9 cellular contexts compared by ENCODE assay signal in the genomic region with DNA sequence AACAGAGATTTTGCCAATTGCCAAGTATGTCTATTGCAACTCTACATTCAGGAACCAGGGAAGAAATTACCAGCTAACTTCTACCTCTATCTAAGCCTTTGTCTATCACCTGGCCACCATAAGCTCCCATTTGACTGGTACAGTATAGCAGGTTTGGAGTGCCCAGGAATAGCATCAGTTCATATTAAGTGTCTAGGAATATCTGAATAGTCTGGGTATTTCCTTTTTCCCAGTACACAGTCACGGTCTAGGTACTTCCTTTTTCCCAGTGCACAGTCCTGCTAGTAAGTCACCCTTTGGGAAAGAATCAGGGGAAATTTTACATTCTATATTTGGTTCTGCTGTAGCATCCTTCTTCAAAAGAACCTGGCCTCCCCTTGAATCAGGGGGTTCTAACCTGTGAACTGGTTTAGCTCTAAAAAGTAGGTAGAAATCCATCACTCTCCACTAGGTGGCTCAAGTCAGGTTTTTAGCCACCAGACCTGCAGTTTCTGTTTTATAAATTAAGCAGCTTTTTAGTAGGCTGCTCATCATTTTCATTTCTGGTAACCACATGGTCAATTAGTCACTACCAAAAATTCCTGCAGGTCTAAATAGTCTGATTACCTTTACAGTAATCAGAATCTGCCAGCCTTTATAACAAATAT. TPM values are rescaled to one million over a fixed set of nuclear protein-coding genes. Genes with fewer than 3 reads are reported as not detected.
DNase-seq lines count a peak whose midpoint lies in the region; ATAC-seq and TF ChIP-seq lines count a peak whose summit lies in the region.
"Had no signal": no experiment of that assay in that cellular context is flagged by ENCODE, and none has a peak within 500 bp of the region (broad histone marks: within the 10 kb centered on the region; RNA-seq: fewer than 3 reads in every experiment).

No MANE protein-coding gene starts in this region.

- H3K4me1 Mint-ChIP-seq in naive B cell = peaks cover 4 to 5% (median 5%) of the 10 kb centered on the region in 3 donors

- TF ChIP-seq POLR2A in gastrocnemius medialis (IDR thresholded peaks at IDR 0.05) = no peak

- H3K27me3 Mint-ChIP-seq in naive B cell = no peaks in the 10 kb centered on the region

- intact Hi-C loops in ascending aorta (cut with DNase I) (no loop called here), gastrocnemius medialis (cut with DNase I; ENCODE audit: low total_unique reads) (no loop called here)

- peak overlapping the region in 1 of 6 donors; percentile 21 for H3K27ac Mint-ChIP-seq in naive B cell

- H3K27ac ChIP-seq in ascending aorta (no peak overlapping the region), gastrocnemius medialis (no peak overlapping the region)

- H3K9me3 Mint-ChIP-seq in naive B cell = no peaks in the 10 kb centered on the region

- DNase-seq in ACHN (peak; percentile 54), EL (peak; percentile 38), Kasumi-1 (lab: John Stamatoyannopoulos, UW) (peak; percentile 61 to 82), ascending aorta (ENCODE audit: low spot score in 2 of 2) (no peak), naive B cell (peak; percentile 41), gastrocnemius medialis (no peak), middle frontal gyrus (ENCODE audit: extremely low spot score, low spot score) (no peak)

- no peaks in the 10 kb centered on the region for H3K36me3 Mint-ChIP-seq in naive B cell

- H3K9me3 ChIP-seq in ascending aorta (no peaks in the 10 kb centered on the region), gastrocnemius medialis (no peaks in the 10 kb centered on the region)

- H3K27me3 ChIP-seq in ascending aorta = no peaks in the 10 kb centered on the region
- no peaks in the 10 kb centered on the region for H3K27me3 ChIP-seq in gastrocnemius medialis

- no peaks in the 10 kb centered on the region for H3K4me1 ChIP-seq in ascending aorta
- no peaks in the 10 kb centered on the region for H3K4me1 ChIP-seq in gastrocnemius medialis

- H3K36me3 ChIP-seq in ascending aorta (no peaks in the 10 kb centered on the region), gastrocnemius medialis (no peaks in the 10 kb centered on the region)

- H3K4me3 ChIP-seq in ascending aorta (no peak overlapping the region), gastrocnemius medialis (no peak overlapping the region)
- H3K4me3 ChIP-seq: lung had no signal

- peak in 2 of 3 experiments; percentile 28 to 53 for TF ChIP-seq CTCF in ascending aorta (IDR thresholded peaks at IDR 0.05)
- no peak for TF ChIP-seq CTCF in gastrocnemius medialis (IDR thresholded peaks at IDR 0.05 in 4 of 5, conservative IDR thresholded peaks at IDR 0.05 in 1 of 5)

- ATAC-seq in GM21786 (IDR thresholded peaks at IDR 0.05; ENCODE audit: unreplicated experiment) (peak; percentile 78), naive B cell (ENCODE audit: low read depth in 2 of 2) (peak; percentile 74 to 84), gastrocnemius medialis (no peak)

- H3K4me3 Mint-ChIP-seq in naive B cell = no peak overlapping the region

- in situ Hi-C loops in ACHN (cut with HindIII; ENCODE audit: low pct_ligation_motif_present, low pct_unique_long_range_greater_than_20kb, low sequenced_read_pairs) (no loop called here), gastrocnemius medialis (cut with MboI; ENCODE audit: low sequenced_read_pairs in 4 of 4) (no loop called here)

RNA-seq across cellular contexts. Expression of a gene that starts 49.3 kb away (rescaled TPM):
- total RNA-seq in ascending aorta (26.0 TPM), gastrocnemius medialis (10 to 100 TPM; 13.6 to 33.6 (median 22.5) TPM)
- 100 to 1,000 TPM; 164 to 237 (median 213) TPM for polyA plus RNA-seq in naive B cell (ENCODE audit: low read depth in 6 of 6)

Comparison
In these comparisons a context has a peak if more than half of its experiments do, and no peak if none do; other contexts are left out.
1. DNase-seq: peak in ACHN (single experiment), EL (single experiment), Kasumi-1 (2 of 2) and naive B cell (single experiment); none in ascending aorta (0 of 2), gastrocnemius medialis (0 of 2) and middle frontal gyrus (single experiment).
2. ATAC-seq: peak in GM21786 (single experiment) and naive B cell (2 of 2); none in gastrocnemius medialis (0 of 2).
3. CTCF ChIP-seq: peak in ascending aorta (2 of 3); none in gastrocnemius medialis (0 of 5).